2 cellular contexts compared by ENCODE assay signal in the genomic region with DNA sequence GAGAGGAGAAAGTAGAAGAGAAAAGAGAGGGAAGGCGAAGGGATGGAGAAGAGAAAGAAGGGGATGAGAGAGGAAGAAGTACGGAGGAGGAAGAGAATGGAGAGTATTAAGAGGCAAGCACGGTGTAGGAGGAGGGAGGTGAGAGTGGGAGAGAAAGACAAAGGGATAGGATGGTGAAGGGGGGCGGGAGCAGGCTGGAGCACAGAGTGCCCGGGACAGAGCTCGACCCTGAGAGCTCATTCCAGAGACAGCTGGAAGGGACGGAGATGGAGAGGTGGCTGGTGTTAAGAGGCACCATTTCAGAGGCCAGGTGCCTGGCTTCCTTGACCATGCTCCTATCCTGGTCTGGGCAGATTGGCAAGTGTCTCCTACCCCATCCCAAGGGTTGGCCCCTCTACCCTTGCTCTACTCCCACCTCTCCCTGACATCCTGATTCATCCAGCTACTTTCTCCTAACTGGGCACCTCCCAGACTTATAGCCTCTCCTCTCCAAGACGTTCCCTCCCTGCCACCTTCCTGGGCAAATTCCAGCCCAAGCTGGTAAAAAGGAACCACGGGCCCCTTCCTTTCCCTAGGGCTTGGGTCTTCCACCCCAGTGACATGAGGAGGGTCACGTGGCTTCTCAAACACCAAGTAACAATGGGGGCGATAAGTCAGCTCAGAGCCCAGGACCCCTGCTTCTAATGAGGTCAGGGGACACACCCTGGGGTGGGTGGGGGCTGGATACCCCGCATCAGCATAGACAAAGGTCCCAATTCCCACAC.
TF ChIP-seq lines count a peak whose summit lies in the region.

No MANE protein-coding gene starts in this region.

TF ChIP-seq in SK-N-SH, 30 proteins besides CTCF, POLR2A, EP300 and RAD21:
- no peak for TF ChIP-seq GABPA (IDR thresholded peaks at IDR 0.05; ENCODE audit: low read depth)
- no peak for TF ChIP-seq YY1 (IDR thresholded peaks at IDR 0.05; ENCODE audit: low read depth)
- TF ChIP-seq FOXM1 (IDR thresholded peaks at IDR 0.05; ENCODE audit: low read depth) = no peak
- TF ChIP-seq RXRA (IDR thresholded peaks at IDR 0.05; ENCODE audit: borderline replicate concordance, low read depth) = no peak
- TF ChIP-seq GATA2 (CRISPR knock-in tag; IDR thresholded peaks at IDR 0.05) = no peak
- TF ChIP-seq NFIC (IDR thresholded peaks at IDR 0.05; ENCODE audit: borderline replicate concordance) = no peak
- no peak for TF ChIP-seq CHD2 (IDR thresholded peaks at IDR 0.05; ENCODE audit: low read length, partially characterized antibody)
- TF ChIP-seq, protein P1, sequence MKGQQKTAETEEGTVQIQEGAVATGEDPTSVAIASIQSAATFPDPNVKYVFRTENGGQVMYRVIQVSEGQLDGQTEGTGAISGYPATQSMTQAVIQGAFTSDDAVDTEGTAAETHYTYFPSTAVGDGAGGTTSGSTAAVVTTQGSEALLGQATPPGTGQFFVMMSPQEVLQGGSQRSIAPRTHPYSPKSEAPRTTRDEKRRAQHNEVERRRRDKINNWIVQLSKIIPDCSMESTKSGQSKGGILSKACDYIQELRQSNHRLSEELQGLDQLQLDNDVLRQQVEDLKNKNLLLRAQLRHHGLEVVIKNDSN (IDR thresholded peaks at IDR 0.05; ENCODE audit: borderline replicate concordance, low read depth) = no peak
- TF ChIP-seq EZH2phosphoT487 (IDR thresholded peaks at IDR 0.05; ENCODE audit: borderline replicate concordance, low read depth) = no peak
- TF ChIP-seq SMC3 (IDR thresholded peaks at IDR 0.05; ENCODE audit: low read depth, low read length) = no peak
- no peak for TF ChIP-seq TCF12 (IDR thresholded peaks at IDR 0.05)
- TF ChIP-seq MEF2A (IDR thresholded peaks at IDR 0.05; ENCODE audit: borderline replicate concordance, low read depth) = no peak
- TF ChIP-seq TEAD4 (IDR thresholded peaks at IDR 0.05; ENCODE audit: borderline replicate concordance, insufficient read depth) = no peak
- TF ChIP-seq, protein P2, sequence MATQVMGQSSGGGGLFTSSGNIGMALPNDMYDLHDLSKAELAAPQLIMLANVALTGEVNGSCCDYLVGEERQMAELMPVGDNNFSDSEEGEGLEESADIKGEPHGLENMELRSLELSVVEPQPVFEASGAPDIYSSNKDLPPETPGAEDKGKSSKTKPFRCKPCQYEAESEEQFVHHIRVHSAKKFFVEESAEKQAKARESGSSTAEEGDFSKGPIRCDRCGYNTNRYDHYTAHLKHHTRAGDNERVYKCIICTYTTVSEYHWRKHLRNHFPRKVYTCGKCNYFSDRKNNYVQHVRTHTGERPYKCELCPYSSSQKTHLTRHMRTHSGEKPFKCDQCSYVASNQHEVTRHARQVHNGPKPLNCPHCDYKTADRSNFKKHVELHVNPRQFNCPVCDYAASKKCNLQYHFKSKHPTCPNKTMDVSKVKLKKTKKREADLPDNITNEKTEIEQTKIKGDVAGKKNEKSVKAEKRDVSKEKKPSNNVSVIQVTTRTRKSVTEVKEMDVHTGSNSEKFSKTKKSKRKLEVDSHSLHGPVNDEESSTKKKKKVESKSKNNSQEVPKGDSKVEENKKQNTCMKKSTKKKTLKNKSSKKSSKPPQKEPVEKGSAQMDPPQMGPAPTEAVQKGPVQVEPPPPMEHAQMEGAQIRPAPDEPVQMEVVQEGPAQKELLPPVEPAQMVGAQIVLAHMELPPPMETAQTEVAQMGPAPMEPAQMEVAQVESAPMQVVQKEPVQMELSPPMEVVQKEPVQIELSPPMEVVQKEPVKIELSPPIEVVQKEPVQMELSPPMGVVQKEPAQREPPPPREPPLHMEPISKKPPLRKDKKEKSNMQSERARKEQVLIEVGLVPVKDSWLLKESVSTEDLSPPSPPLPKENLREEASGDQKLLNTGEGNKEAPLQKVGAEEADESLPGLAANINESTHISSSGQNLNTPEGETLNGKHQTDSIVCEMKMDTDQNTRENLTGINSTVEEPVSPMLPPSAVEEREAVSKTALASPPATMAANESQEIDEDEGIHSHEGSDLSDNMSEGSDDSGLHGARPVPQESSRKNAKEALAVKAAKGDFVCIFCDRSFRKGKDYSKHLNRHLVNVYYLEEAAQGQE (IDR thresholded peaks at IDR 0.05; ENCODE audit: low read depth, low read length) = no peak

TF ChIP-seq in SK-N-SH treated with all-trans-retinoic acid at 6 μM for 48 hours, 23 proteins besides CTCF, POLR2A, EP300 and RAD21:
- TF ChIP-seq PPARA (CRISPR knock-in tag; IDR thresholded peaks at IDR 0.05; ENCODE audit: borderline replicate concordance) (no peak), ESRRG (CRISPR knock-in tag; IDR thresholded peaks at IDR 0.05) (no peak), ZFP30 (CRISPR knock-in tag; IDR thresholded peaks at IDR 0.05) (no peak), ISL1 (CRISPR knock-in tag; IDR thresholded peaks at IDR 0.05) (no peak), SNAI2 (CRISPR knock-in tag; IDR thresholded peaks at IDR 0.05) (no peak), ZNF70 (CRISPR knock-in tag; IDR thresholded peaks at IDR 0.05) (no peak), CSRNP3 (CRISPR knock-in tag; IDR thresholded peaks at IDR 0.05) (no peak), ARNTL (CRISPR knock-in tag; IDR thresholded peaks at IDR 0.05; ENCODE audit: borderline replicate concordance, low read depth) (no peak), TSHZ2 (CRISPR knock-in tag; IDR thresholded peaks at IDR 0.05) (no peak), TCF4 (CRISPR knock-in tag; IDR thresholded peaks at IDR 0.05; ENCODE audit: borderline replicate concordance) (no peak), POU6F1 (CRISPR knock-in tag; IDR thresholded peaks at IDR 0.05; ENCODE audit: borderline replicate concordance, low read depth) (no peak), ZC3H10 (CRISPR knock-in tag; IDR thresholded peaks at IDR 0.05) (no peak), CSDC2 (CRISPR knock-in tag; IDR thresholded peaks at IDR 0.05) (no peak), RARB (CRISPR knock-in tag; IDR thresholded peaks at IDR 0.05) (no peak), GLIS3 (CRISPR knock-in tag; IDR thresholded peaks at IDR 0.05) (no peak), ZNF565 (CRISPR knock-in tag; conservative IDR thresholded peaks at IDR 0.05; ENCODE audit: low read depth) (no peak), BACH2 (CRISPR knock-in tag; IDR thresholded peaks at IDR 0.05; ENCODE audit: borderline replicate concordance) (no peak), ZNF8 (CRISPR knock-in tag; IDR thresholded peaks at IDR 0.05) (no peak)
- TF ChIP-seq, protein P3, sequence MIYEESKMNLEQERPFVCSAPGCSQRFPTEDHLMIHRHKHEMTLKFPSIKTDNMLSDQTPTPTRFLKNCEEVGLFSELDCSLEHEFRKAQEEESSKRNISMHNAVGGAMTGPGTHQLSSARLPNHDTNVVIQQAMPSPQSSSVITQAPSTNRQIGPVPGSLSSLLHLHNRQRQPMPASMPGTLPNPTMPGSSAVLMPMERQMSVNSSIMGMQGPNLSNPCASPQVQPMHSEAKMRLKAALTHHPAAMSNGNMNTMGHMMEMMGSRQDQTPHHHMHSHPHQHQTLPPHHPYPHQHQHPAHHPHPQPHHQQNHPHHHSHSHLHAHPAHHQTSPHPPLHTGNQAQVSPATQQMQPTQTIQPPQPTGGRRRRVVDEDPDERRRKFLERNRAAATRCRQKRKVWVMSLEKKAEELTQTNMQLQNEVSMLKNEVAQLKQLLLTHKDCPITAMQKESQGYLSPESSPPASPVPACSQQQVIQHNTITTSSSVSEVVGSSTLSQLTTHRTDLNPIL (CRISPR knock-in tag; IDR thresholded peaks at IDR 0.05; ENCODE audit: low read depth) = no peak
